ENCODE assay signal across 31 cellular contexts in the genomic region with DNA sequence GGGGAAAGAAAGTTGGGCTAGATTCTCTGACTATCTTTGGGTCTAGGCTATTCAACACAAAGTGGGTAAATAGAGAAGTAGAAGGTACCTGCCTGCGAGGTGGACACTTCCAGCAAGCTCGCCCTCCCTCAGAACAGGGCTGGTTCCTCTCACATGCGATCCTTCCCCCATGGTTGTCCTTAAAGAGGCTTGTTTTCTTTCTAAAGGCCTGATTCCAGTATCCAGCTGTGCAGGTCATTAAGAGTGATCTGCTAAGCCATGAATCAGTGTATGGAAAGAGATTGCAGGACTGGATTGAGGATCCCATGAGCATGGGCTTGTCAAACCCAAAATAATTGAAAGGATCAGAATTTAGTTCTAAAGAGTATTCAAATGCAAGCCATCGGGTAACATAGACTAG.
"Had no signal": no experiment of that assay in that cellular context is flagged by ENCODE, and none has a peak within 500 bp of the region (broad histone marks: within the 10 kb centered on the region; RNA-seq: fewer than 3 reads in every experiment).

No MANE protein-coding gene starts in this region.

- H3K4me1 ChIP-seq: SJCRH30 had no signal

- H3K4me3 ChIP-seq: SJCRH30, SK-N-MC had no signal

- H3K36me3 Mint-ChIP-seq: activated naive CD8-positive, alpha-beta T cell treated with anti-CD3 and anti-CD28 coated beads for 36 hours had no signal

- H3K27ac ChIP-seq: brain microvascular endothelial cell, SJCRH30, SK-N-MC, WERI-Rb-1 had no signal

- H3K27ac Mint-ChIP-seq: activated CD4-positive, alpha-beta T cell treated with anti-CD3 and anti-CD28 coated beads, Interleukin-2, amount 10 ng/mL, durations not matched to agents 24 days and 14 days; activated CD8-positive, alpha-beta T cell treated with anti-CD3 and anti-CD28 coated beads for 36 hours; activated naive CD8-positive, alpha-beta T cell treated with anti-CD3 and anti-CD28 coated beads for 36 hours; activated T-cell treated with anti-CD3 and anti-CD28 coated beads, Interleukin-2, amount 50 U/mL, for 72 hours; activated T-helper 17 cell treated with anti-CD3 and anti-CD28 coated beads, Interleukin-2, amount 50 U/mL, for 72 hours had no signal

- H3K4me1 Mint-ChIP-seq: activated CD4-positive, alpha-beta T cell treated with anti-CD3 and anti-CD28 coated beads, Interleukin-2, amount 10 ng/mL, durations not matched to agents 24 days and 14 days; activated naive CD8-positive, alpha-beta T cell treated with anti-CD3 and anti-CD28 coated beads for 36 hours; activated T-helper 17 cell treated with anti-CD3 and anti-CD28 coated beads, Interleukin-2, amount 50 U/mL, for 72 hours had no signal

- H3K4me3 Mint-ChIP-seq: activated CD4-positive, alpha-beta T cell treated with anti-CD3 and anti-CD28 coated beads, Interleukin-2, amount 10 ng/mL, durations not matched to agents 24 days and 14 days; activated CD8-positive, alpha-beta T cell treated with anti-CD3 and anti-CD28 coated beads for 36 hours; activated naive CD8-positive, alpha-beta T cell treated with anti-CD3 and anti-CD28 coated beads for 36 hours; activated T-cell treated with anti-CD3 and anti-CD28 coated beads, Interleukin-2, amount 50 U/mL, for 72 hours; activated T-helper 17 cell treated with anti-CD3 and anti-CD28 coated beads, Interleukin-2, amount 50 U/mL, for 72 hours had no signal

- H3K36me3 ChIP-seq: brain microvascular endothelial cell, SJCRH30, WERI-Rb-1 had no signal

- DNase-seq: activated CD4-positive, alpha-beta T cell treated with anti-CD3 and anti-CD28 coated beads, Interleukin-2, amount 10 ng/mL, durations not matched to agents 24 days and 14 days; activated CD4-positive, alpha-beta T cell treated with anti-CD3 and anti-CD28 coated beads, Interleukin-2, amount 50 U/mL, for 4 hours; activated CD8-positive, alpha-beta T cell treated with anti-CD3 and anti-CD28 coated beads for 36 hours; activated effector memory CD4-positive, alpha-beta T cell treated with anti-CD3 and anti-CD28 coated beads, Interleukin-2, amount 50 U/mL, for 16 hours; activated naive CD4-positive, alpha-beta T cell; activated naive CD4-positive, alpha-beta T cell treated with anti-CD3 and anti-CD28 coated beads, Interleukin-2, amount 50 U/mL, for 16 hours; activated naive CD8-positive, alpha-beta T cell treated with anti-CD3 and anti-CD28 coated beads for 36 hours; activated T-cell treated with anti-CD3 and anti-CD28 coated beads, Interleukin-2, amount 50 U/mL, for 1 hour; activated T-cell treated with anti-CD3 and anti-CD28 coated beads, Interleukin-2, amount 50 U/mL, for 72 hours; amniotic stem cell; aorta; brain microvascular endothelial cell; central memory CD4-positive, alpha-beta T cell; Kasumi-1; KG1; MM.1S; NCI-H1092 treated with DMSO at 0.1 percent for 48 hours; NCI-H146; NCI-H187; NCI-H2029 treated with DMSO at 0.1 percent for 48 hours; NCI-H2107; NCI-H2171; NCI-H510A; NCI-H526; NCI-H748 treated with DMSO at 0.1 percent for 48 hours; SHP77; SJCRH30; T1000; WERI-Rb-1 had no signal

- H3K9me3 ChIP-seq: SJCRH30 had no signal

- H3K27me3 ChIP-seq: brain microvascular endothelial cell, SJCRH30 had no signal
